In the genomic region with DNA sequence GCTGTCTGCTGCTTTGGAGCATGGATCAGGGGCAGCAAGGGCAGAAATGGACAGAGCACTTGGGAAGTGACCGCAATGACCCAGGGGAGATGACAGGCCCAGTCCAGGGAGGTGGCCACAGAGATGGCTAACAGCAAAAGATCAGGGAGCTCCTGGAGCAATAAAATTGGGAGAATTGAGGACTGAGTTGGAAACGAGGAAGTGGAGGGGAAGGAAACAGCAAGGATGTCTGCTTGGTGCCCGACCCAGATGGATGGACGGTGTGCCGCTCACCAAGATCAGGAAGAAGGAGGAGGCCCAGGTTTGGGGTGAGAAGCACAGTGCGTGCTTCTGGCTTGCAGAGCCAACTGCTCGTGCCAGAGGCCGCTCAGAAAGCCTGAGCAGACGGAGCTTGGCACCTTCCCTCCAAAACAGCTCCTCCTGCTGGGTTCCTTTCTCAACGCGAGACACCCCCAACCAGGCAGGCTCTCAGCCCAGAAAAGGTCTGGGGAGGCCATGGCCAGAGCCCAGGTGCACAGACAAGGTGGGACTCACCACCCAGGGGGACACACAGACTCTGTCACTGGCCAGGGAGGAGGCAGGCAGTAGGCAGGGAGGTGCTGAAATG, we compare ENCODE assay signal across 9 cellular contexts. TPM values are rescaled to one million over a fixed set of nuclear protein-coding genes. Genes with fewer than 3 reads are reported as not detected.
A peak's percentile ranks its signal among the peaks of the same experiment; 100 is the strongest.
DNase-seq lines count a peak whose midpoint lies in the region; ATAC-seq and TF ChIP-seq lines count a peak whose summit lies in the region.
"Had no signal": no experiment of that assay in that cellular context is flagged by ENCODE, and none has a peak within 500 bp of the region (broad histone marks: within the 10 kb centered on the region; RNA-seq: fewer than 3 reads in every experiment).

No MANE protein-coding gene starts in this region.

- no peaks in the 10 kb centered on the region for H3K27me3 ChIP-seq in thoracic aorta (replicated peaks; ENCODE audit: insufficient read depth)

- peak; percentile 27 for TF ChIP-seq CTCF in thoracic aorta (IDR thresholded peaks at IDR 0.05)

- no peaks in the 10 kb centered on the region for H3K9me3 ChIP-seq in thoracic aorta

- ATAC-seq in SK-N-SH treated with all-trans-retinoic acid at 6 μM for 48 hours (peak; percentile 53), thoracic aorta (ENCODE audit: insufficient number of reproducible peaks, low FRiP score, low read depth) (no peak), GM21423 (IDR thresholded peaks at IDR 0.05; ENCODE audit: unreplicated experiment) (no peak)

- H3K27ac ChIP-seq in thoracic aorta = no peak overlapping the region

- peak; percentile 45 for DNase-seq in stimulated activated CD4-positive, alpha-beta T cell treated with anti-CD3 and anti-CD28 coated beads, Interleukin-15, amount 100 ng/mL, for 24 hours
- DNase-seq in stimulated activated CD4-positive, alpha-beta T cell treated with anti-CD3 and anti-CD28 coated beads, Interleukin-2, amount 100 ng/mL, for 48 hours = no peak
- DNase-seq in fibroblast of peridontal ligament (ENCODE audit: extremely low read depth) = peak; percentile 45
- DNase-seq in thoracic aorta (ENCODE audit: low spot score) = no peak
- DNase-seq in NCI-H774 (lab: John Stamatoyannopoulos, UW) = no peak
- no peak for DNase-seq in SW480 (ENCODE audit: low spot score)
- DNase-seq: NCI-H345 had no signal

- H3K36me3 ChIP-seq in thoracic aorta = no peaks in the 10 kb centered on the region

- no peaks in the 10 kb centered on the region for H3K4me1 ChIP-seq in thoracic aorta (ENCODE audit: control insufficient read depth in 1 of 2, low read depth in 2 of 2)

- no peak overlapping the region for H3K4me3 ChIP-seq in thoracic aorta

TF ChIP-seq in SK-N-SH treated with all-trans-retinoic acid at 6 μM for 48 hours, 23 proteins besides CTCF, POLR2A, EP300 and RAD21:
- no peak for TF ChIP-seq BACH2 (CRISPR knock-in tag; IDR thresholded peaks at IDR 0.05; ENCODE audit: borderline replicate concordance)
- no peak for TF ChIP-seq TCF4 (CRISPR knock-in tag; IDR thresholded peaks at IDR 0.05; ENCODE audit: borderline replicate concordance)
- no peak for TF ChIP-seq CSDC2 (CRISPR knock-in tag; IDR thresholded peaks at IDR 0.05)
- TF ChIP-seq, protein P1, sequence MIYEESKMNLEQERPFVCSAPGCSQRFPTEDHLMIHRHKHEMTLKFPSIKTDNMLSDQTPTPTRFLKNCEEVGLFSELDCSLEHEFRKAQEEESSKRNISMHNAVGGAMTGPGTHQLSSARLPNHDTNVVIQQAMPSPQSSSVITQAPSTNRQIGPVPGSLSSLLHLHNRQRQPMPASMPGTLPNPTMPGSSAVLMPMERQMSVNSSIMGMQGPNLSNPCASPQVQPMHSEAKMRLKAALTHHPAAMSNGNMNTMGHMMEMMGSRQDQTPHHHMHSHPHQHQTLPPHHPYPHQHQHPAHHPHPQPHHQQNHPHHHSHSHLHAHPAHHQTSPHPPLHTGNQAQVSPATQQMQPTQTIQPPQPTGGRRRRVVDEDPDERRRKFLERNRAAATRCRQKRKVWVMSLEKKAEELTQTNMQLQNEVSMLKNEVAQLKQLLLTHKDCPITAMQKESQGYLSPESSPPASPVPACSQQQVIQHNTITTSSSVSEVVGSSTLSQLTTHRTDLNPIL (CRISPR knock-in tag; IDR thresholded peaks at IDR 0.05; ENCODE audit: low read depth) = no peak

RNA-seq across cellular contexts. Expression of a gene that starts 1.7 kb away (rescaled TPM):
- total RNA-seq in thoracic aorta = not detected

RNA-seq across cellular contexts. Expression of a gene that starts 17.9 kb away (rescaled TPM):
- total RNA-seq in thoracic aorta = not detected

RNA-seq across cellular contexts. Expression of a gene that starts 24.8 kb away (rescaled TPM):
- 10 to 100 TPM in 1 of 2 donors, 1 to 10 TPM in 1; 4.9 to 12.6 TPM for total RNA-seq in thoracic aorta

RNA-seq across cellular contexts. Expression of a gene that starts 26.8 kb away (rescaled TPM):
- total RNA-seq in thoracic aorta = not detected

RNA-seq across cellular contexts. Expression of a gene that starts 31.1 kb away (rescaled TPM):
- 100 to 1,000 TPM; 159 to 167 TPM for total RNA-seq in thoracic aorta

Comparison
In these comparisons a context has a peak if more than half of its experiments do, and no peak if none do; other contexts are left out.
1. DNase-seq: peak in stimulated activated CD4-positive, alpha-beta T cell treated with anti-CD3 and anti-CD28 coated beads, Interleukin-15, amount 100 ng/mL, for 24 hours (single experiment) and fibroblast of peridontal ligament (single experiment); none in stimulated activated CD4-positive, alpha-beta T cell treated with anti-CD3 and anti-CD28 coated beads, Interleukin-2, amount 100 ng/mL, for 48 hours (0 of 2), thoracic aorta (single experiment), NCI-H774 (single experiment) and SW480 (single experiment).